Comparison of ENCODE assay signal across 14 cellular contexts in genomic region chr10:13715091-13715490, GRCh38.
"Had no signal": no experiment of that assay in that cellular context is flagged by ENCODE, and none has a peak within 500 bp of the region (broad histone marks: within the 10 kb centered on the region; RNA-seq: fewer than 3 reads in every experiment).

No MANE protein-coding gene starts in this region.

- H3K27me3 ChIP-seq: esophagus squamous epithelium, foreskin keratinocyte, vagina had no signal

- DNase-seq: activated CD4-positive, alpha-beta T cell treated with anti-CD3 and anti-CD28 coated beads, Interleukin-2, amount 50 U/mL, for 4 hours; activated CD4-positive, CD25-positive, alpha-beta regulatory T cell treated with anti-CD3 and anti-CD28 coated beads, Interleukin-2, amount 50 U/mL, for 72 hours; activated naive CD4-positive, alpha-beta T cell; activated T-cell treated with anti-CD3 and anti-CD28 coated beads for 4 hours; caudate nucleus; esophagus squamous epithelium; foreskin keratinocyte; stimulated activated CD4-positive, alpha-beta T cell treated with anti-CD3 and anti-CD28 coated beads, Interleukin-4, amount 100 ng/mL, for 24 hours; stimulated activated naive CD4-positive, alpha-beta T cell treated with Interleukin-2 at 50 U/mL for 16 hours; substantia nigra had no signal

- H3K36me3 ChIP-seq: esophagus squamous epithelium, tibial nerve, vagina had no signal

- H3K4me3 ChIP-seq: coronary artery, esophagus squamous epithelium, skin epidermis, tibial nerve, vagina had no signal

- ATAC-seq: foreskin keratinocyte had no signal

- H3K27ac ChIP-seq: coronary artery, esophagus squamous epithelium, foreskin keratinocyte, vagina had no signal

- H3K9me3 ChIP-seq: esophagus squamous epithelium, tibial nerve, vagina had no signal
